ENCODE assay signal across 8 cellular contexts in the genomic region with DNA sequence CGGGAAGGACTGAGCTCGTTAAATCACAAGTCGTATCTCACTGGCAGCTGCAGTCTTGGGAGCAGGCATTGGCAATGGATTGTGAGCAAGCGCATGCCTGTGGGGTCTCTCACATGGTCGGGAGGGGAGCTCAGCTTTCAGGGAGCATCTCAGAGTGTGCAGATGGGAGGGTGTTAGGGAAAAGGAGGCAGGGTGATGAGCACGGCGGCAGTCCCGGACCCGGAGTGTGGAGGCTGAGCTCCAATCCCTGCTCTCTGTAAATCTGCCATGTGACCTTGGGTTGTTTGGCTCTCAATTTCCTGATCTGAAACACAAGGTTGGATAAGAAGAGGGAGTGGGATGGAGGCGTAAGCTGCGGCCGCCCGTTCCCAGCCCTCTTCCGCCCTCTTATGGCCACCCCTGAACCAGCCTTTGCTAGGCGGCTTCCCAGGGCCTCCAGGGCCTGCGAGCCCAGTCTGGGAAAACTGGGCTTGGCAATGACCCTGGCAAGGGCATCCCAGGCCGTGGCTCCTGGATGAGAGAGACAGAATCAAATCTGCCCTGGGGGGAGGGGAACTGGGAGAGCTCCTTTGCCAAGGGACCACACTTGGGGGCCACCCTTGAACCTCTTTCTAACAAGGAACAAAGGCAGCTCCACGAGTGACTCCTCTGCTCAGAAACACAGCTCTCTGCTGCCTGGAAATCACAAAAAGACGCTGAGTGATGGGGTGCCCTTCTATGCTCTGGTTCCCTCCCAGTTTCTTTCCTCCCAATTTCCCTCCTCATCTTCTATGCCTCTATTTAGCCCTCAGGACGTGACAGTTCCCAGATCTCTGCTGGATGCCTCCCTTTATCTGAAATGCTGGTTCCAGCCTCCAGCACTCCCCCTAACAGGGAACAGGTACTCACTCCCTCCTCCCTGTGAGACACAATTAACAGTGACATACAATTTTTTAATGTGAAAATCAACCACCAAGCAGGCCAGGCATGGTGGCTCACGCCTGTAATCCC. TPM values are rescaled to one million over a fixed set of nuclear protein-coding genes. Genes with fewer than 3 reads are reported as not detected.
DNase-seq lines count a peak whose midpoint lies in the region; ATAC-seq lines count a peak whose summit lies in the region.

No MANE protein-coding gene starts in this region.

- no peak overlapping the region for H3K4ac ChIP-seq in neuronal stem cell (ENCODE audit: low read length)

- H3K9me3 ChIP-seq in neuronal stem cell (replicated peaks in 1 of 2; ENCODE audit: control insufficient read depth in 2 of 2, insufficient read depth in 1 of 2, low read depth in 1 of 2, low read length in 2 of 2): no peaks in the 10 kb centered on the region

- H3K18ac ChIP-seq in neuronal stem cell (ENCODE audit: low read length): peak overlapping the region; percentile 45

- no peaks in the 10 kb centered on the region for H3K36me3 ChIP-seq in neuronal stem cell (replicated peaks in 1 of 2; ENCODE audit: control insufficient read depth in 2 of 2, insufficient read depth in 2 of 2, low read length in 2 of 2)

- peak overlapping the region; percentile 87 for H2AFZ ChIP-seq in neuronal stem cell (ENCODE audit: low read length)

- H3K27ac ChIP-seq in neuronal stem cell (replicated peaks; ENCODE audit: low read length): no peak overlapping the region

- H2BK5ac ChIP-seq in neuronal stem cell (ENCODE audit: low read length): no peak overlapping the region

- H2BK120ac ChIP-seq in neuronal stem cell (ENCODE audit: low read depth, low read length): no peak overlapping the region

- no peak overlapping the region for H3K27ac Mint-ChIP-seq in activated T-cell treated with anti-CD3 and anti-CD28 coated beads, Interleukin-2, amount 50 U/mL, for 72 hours

- H3K14ac ChIP-seq in neuronal stem cell (ENCODE audit: low read length): no peak overlapping the region

- H3K9ac ChIP-seq in neuronal stem cell (ENCODE audit: low read depth, low read length, poor library complexity): no peak overlapping the region

- peak overlapping the region; percentile 24 to 28 for H3K4me3 ChIP-seq in neuronal stem cell (ENCODE audit: low read length in 2 of 2)

- H2BK12ac ChIP-seq in neuronal stem cell (ENCODE audit: low read length): no peak overlapping the region

- no peaks in the 10 kb centered on the region for H3K79me1 ChIP-seq in neuronal stem cell (ENCODE audit: low read depth, low read length)

- WGBS in neuronal stem cell (ENCODE audit: extremely low coverage in 2 of 2, insufficient read length in 2 of 2, insufficient replicate concordance in 1 of 2), 2 donors: no CpG with 5 or more reads among the region's 21 CpGs

- no peak overlapping the region for H2BK15ac ChIP-seq in neuronal stem cell (ENCODE audit: low read length)

- no peak for ATAC-seq in activated T-cell treated with anti-CD3 and anti-CD28 coated beads, Interleukin-2, amount 50 U/mL, for 72 hours (replicated peaks in 1 of 2)

- H4K8ac ChIP-seq in neuronal stem cell (ENCODE audit: low read depth, low read length): no peak overlapping the region

- peaks cover 5% of the 10 kb centered on the region for H3K4me1 Mint-ChIP-seq in activated T-cell treated with anti-CD3 and anti-CD28 coated beads, Interleukin-2, amount 50 U/mL, for 72 hours (ENCODE audit: low read depth)

- no peak overlapping the region for H2AK5ac ChIP-seq in neuronal stem cell (ENCODE audit: low read depth, low read length)

- DNase-seq in stimulated activated CD4-positive, alpha-beta T cell treated with anti-CD3 and anti-CD28 coated beads, Interleukin-15, amount 100 ng/mL, for 24 hours: peak; percentile 43
- DNase-seq in stimulated activated CD4-positive, alpha-beta T cell treated with anti-CD3 and anti-CD28 coated beads, Interleukin-4, amount 100 ng/mL, for 4 hours: no peak
- DNase-seq in NCI-H2107 treated with DMSO at 0.1 percent for 48 hours (lab: John Stamatoyannopoulos, UW; ENCODE audit: unreplicated experiment) (peak; percentile 42), globus pallidus (ENCODE audit: low spot score) (peak; percentile 69), neuronal stem cell (ENCODE audit: low spot score) (peak; percentile 60), mesenteric fat pad (ENCODE audit: low spot score) (no peak), NCI-H2029 treated with DMSO at 0.1 percent for 48 hours (lab: John Stamatoyannopoulos, UW) (no peak)
- peak; percentile 10 to 27 for DNase-seq in activated T-cell treated with anti-CD3 and anti-CD28 coated beads, Interleukin-2, amount 50 U/mL, for 72 hours

- H4K91ac ChIP-seq in neuronal stem cell (ENCODE audit: low read depth, low read length, poor library complexity): no peak overlapping the region

- H3K27me3 ChIP-seq in neuronal stem cell (ENCODE audit: control insufficient read depth in 3 of 3, insufficient read depth in 3 of 3, low read depth in 1 of 3, low read length in 3 of 3): peaks cover 0 to 15% (median 0%) of the 10 kb centered on the region in 3 experiments

- H3K4me1 ChIP-seq in neuronal stem cell (ENCODE audit: control insufficient read depth in 2 of 2, insufficient read depth in 1 of 2, low read depth in 1 of 2, low read length in 2 of 2): peaks cover 0 to 6% of the 10 kb centered on the region in 2 donors

- peaks cover 0 to 2% of the 10 kb centered on the region in 2 donors for H3K9me3 Mint-ChIP-seq in activated T-cell treated with anti-CD3 and anti-CD28 coated beads, Interleukin-2, amount 50 U/mL, for 72 hours

- peak overlapping the region; percentile 38 for H3K4me2 ChIP-seq in neuronal stem cell (ENCODE audit: insufficient read depth, low read length, poor library complexity, severe bottlenecking)

- no peak overlapping the region for H3K23ac ChIP-seq in neuronal stem cell (ENCODE audit: low read depth, low read length, poor library complexity)

- H3K27me3 Mint-ChIP-seq in activated T-cell treated with anti-CD3 and anti-CD28 coated beads, Interleukin-2, amount 50 U/mL, for 72 hours (ENCODE audit: low read depth): peaks cover 23% of the 10 kb centered on the region

- peak overlapping the region; percentile 17 to 27 for H3K4me3 Mint-ChIP-seq in activated T-cell treated with anti-CD3 and anti-CD28 coated beads, Interleukin-2, amount 50 U/mL, for 72 hours

- no peaks in the 10 kb centered on the region for H3K36me3 Mint-ChIP-seq in activated T-cell treated with anti-CD3 and anti-CD28 coated beads, Interleukin-2, amount 50 U/mL, for 72 hours (ENCODE audit: insufficient read depth in 2 of 2)

RNA-seq across cellular contexts. Expression of a gene that starts 41.7 kb away (rescaled TPM):
- not detected for total RNA-seq in activated T-cell treated with anti-CD3 and anti-CD28 coated beads, Interleukin-2, amount 50 U/mL, for 72 hours
- polyA plus RNA-seq in neuronal stem cell (2013, experiment 1 of 2): 1.9 TPM
- 1.9 TPM for polyA plus RNA-seq in neuronal stem cell (2013, experiment 2 of 2)
- 39.6 TPM for total RNA-seq in mesenteric fat pad

Comparison
In these comparisons a context has a peak if more than half of its experiments do, and no peak if none do; other contexts are left out.
1. DNase-seq: peak in stimulated activated CD4-positive, alpha-beta T cell treated with anti-CD3 and anti-CD28 coated beads, Interleukin-15, amount 100 ng/mL, for 24 hours (single experiment), NCI-H2107 treated with DMSO at 0.1 percent for 48 hours (single experiment), activated T-cell treated with anti-CD3 and anti-CD28 coated beads, Interleukin-2, amount 50 U/mL, for 72 hours (2 of 2), globus pallidus (single experiment) and neuronal stem cell (single experiment); none in stimulated activated CD4-positive, alpha-beta T cell treated with anti-CD3 and anti-CD28 coated beads, Interleukin-4, amount 100 ng/mL, for 4 hours (0 of 2), mesenteric fat pad (single experiment) and NCI-H2029 treated with DMSO at 0.1 percent for 48 hours (single experiment).
2. RNA of a gene that starts 41.7 kb away (total RNA-seq): 39.6 TPM in mesenteric fat pad (single experiment); not detected in activated T-cell treated with anti-CD3 and anti-CD28 coated beads, Interleukin-2, amount 50 U/mL, for 72 hours; every median in the first group is over 10 times any median in the second.